In the genomic region with DNA sequence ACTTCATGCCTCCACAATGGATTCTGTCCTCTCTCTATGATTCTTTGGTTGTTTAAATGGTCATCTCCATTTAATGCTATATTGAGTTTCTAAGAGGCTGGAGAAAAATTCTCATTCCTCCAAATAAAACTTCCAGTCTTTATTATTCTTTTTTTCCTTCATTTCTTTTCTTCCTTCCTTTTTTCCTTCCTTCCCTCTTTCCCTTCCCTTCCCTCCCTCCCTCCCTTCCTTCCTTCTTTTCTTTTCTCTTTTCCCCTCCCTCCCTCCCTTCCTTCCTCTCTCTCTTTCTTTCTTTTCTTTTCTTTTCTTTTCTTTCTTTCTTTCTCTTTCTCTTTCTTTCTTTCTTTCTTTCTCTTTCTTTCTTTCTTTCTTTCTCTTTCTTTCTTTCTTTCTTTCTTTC, we compare ENCODE assay signal across 1 cellular context.
DNase-seq lines count a peak whose midpoint lies in the region; ATAC-seq, FAIRE-seq and TF ChIP-seq lines count a peak whose summit lies in the region.
"Not testable (repeated sequence)": the region's sequence is repeated elsewhere in the genome, so short reads cannot be mapped to it uniquely, and the experiment has no call there.

No MANE protein-coding gene starts in this region.

- not testable (repeated sequence) for ATAC-seq in K562

- POLR2A ChIA-PET in K562 (lab: Yijun Ruan, JAX) = not testable (repeated sequence)

- H3K4me2 ChIP-seq in K562 (ENCODE audit: insufficient read depth, low read length) = not testable (repeated sequence)

- H3K79me2 ChIP-seq in K562 (ENCODE audit: control insufficient read depth, insufficient read depth, low read length) = not testable (repeated sequence)

- TF ChIP-seq EP300 in K562 (IDR thresholded peaks at IDR 0.05; ENCODE audit: low read length) = not testable (repeated sequence)

- not testable (repeated sequence) for BruUV-seq in K562 (replicated peaks; lab: Mats Ljungman, UMichigan)

- H4K20me1 ChIP-seq in K562 (replicated peaks; ENCODE audit: control insufficient read depth, insufficient read depth, low read length) = not testable (repeated sequence)

- not testable (repeated sequence) for TF ChIP-seq CTCF in K562 (IDR thresholded peaks at IDR 0.05 in 2 of 3, conservative IDR thresholded peaks at IDR 0.05 in 1 of 3; ENCODE audit: insufficient read depth in 2 of 3, low read depth in 1 of 3, low read length in 3 of 3)

- not testable (repeated sequence) for FAIRE-seq in K562 (lab: Jason Lieb, UNC)

- H3K4me3 ChIP-seq in K562 = not testable (repeated sequence)

- H3K9me1 ChIP-seq in K562 (ENCODE audit: control insufficient read depth, insufficient read depth, low read length) = not testable (repeated sequence)

- intact Hi-C loops in K562 (cut with micrococcal nuclease) = loop anchor here (10.0 kb wide), 1 partner anchor 227 kb away; no protein-coding TSS in a partner anchor

- not testable (repeated sequence) for DNase-seq in K562 (ENCODE audit: extremely low read depth in 1 of 4, low spot score in 3 of 4)

- not testable (repeated sequence) for H3K27ac ChIP-seq in K562 (ENCODE audit: extremely low read depth, low read depth, low read length)

- H3K9me3 ChIP-seq in K562 (replicated peaks; ENCODE audit: control insufficient read depth, insufficient read depth, low read depth, low read length) = not testable (repeated sequence)

- H3K27me3 ChIP-seq in K562 (ENCODE audit: control insufficient read depth in 2 of 2, insufficient read depth in 2 of 2, low read length in 2 of 2) = peaks cover 3 to 14% of the 10 kb centered on the region in 2 experiments; a peak in 2 of 5 replicates

- not testable (repeated sequence) for TF ChIP-seq RAD21 in K562 (CRISPR knock-in tag; conservative IDR thresholded peaks at IDR 0.05 in 1 of 2, IDR thresholded peaks at IDR 0.05 in 1 of 2)

- in situ Hi-C loops in K562 (cut with MboI) = not testable (repeated sequence)

- H3K9ac ChIP-seq in K562 (ENCODE audit: insufficient read depth in 1 of 2, low read depth in 2 of 2, low read length in 2 of 2) = not testable (repeated sequence)

- CTCF ChIA-PET in K562 (lab: Yijun Ruan, JAX; ENCODE audit: low intra/inter-chr PET ratio) = not testable (repeated sequence)

- not testable (repeated sequence) for TF ChIP-seq POLR2A in K562 (conservative IDR thresholded peaks at IDR 0.05)

- H2AFZ ChIP-seq in K562 (ENCODE audit: low read depth, low read length) = not testable (repeated sequence)

- H3K36me3 ChIP-seq in K562 (ENCODE audit: control insufficient read depth, insufficient read depth, low read length) = not testable (repeated sequence)

- H3K4me1 ChIP-seq in K562 (replicated peaks in 1 of 2; ENCODE audit: control insufficient read depth in 2 of 2, insufficient read depth in 2 of 2, low read length in 2 of 2) = peaks cover 5 to 12% of the 10 kb centered on the region in 2 experiments; a peak in 3 of 5 replicates

TF ChIP-seq in K562, 482 proteins besides CTCF, POLR2A, EP300 and RAD21:
- TF ChIP-seq, protein P1, sequence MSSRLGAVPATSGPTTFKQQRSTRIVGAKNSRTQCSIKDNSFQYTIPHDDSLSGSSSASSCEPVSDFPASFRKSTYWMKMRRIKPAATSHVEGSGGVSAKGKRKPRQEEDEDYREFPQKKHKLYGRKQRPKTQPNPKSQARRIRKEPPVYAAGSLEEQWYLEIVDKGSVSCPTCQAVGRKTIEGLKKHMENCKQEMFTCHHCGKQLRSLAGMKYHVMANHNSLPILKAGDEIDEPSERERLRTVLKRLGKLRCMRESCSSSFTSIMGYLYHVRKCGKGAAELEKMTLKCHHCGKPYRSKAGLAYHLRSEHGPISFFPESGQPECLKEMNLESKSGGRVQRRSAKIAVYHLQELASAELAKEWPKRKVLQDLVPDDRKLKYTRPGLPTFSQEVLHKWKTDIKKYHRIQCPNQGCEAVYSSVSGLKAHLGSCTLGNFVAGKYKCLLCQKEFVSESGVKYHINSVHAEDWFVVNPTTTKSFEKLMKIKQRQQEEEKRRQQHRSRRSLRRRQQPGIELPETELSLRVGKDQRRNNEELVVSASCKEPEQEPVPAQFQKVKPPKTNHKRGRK (tag; IDR thresholded peaks at IDR 0.05) = peak; percentile 94
TF ChIP-seq in K562: peak in this region for 1; not testable (repeated sequence) for 481.
